Comparison of ENCODE assay signal across 7 cellular contexts in genomic region chr1:54810144-54810942, GRCh38. TPM values are rescaled to one million over a fixed set of nuclear protein-coding genes. Genes with fewer than 3 reads are reported as not detected.
DNase-seq lines count a peak whose midpoint lies in the region; ATAC-seq and TF ChIP-seq lines count a peak whose summit lies in the region.

No MANE protein-coding gene starts in this region.

- H3K4me3 ChIP-seq in GM12875 (ENCODE audit: low read depth, low read length), result no peak overlapping the region

- TF ChIP-seq CTCF in GM12875 (IDR thresholded peaks at IDR 0.05; ENCODE audit: borderline replicate concordance, insufficient read depth, low read depth, low read length), result peak; percentile 87

- peak; percentile 46 for DNase-seq in NCI-H2171 (lab: John Stamatoyannopoulos, UW)
- peak; percentile 33 for DNase-seq in activated CD4-positive, CD25-positive, alpha-beta regulatory T cell treated with anti-CD3 and anti-CD28 coated beads, Interleukin-2, amount 50 U/mL, for 16 hours (ENCODE audit: low read depth, low spot score)
- DNase-seq in caudate nucleus (lab: John Stamatoyannopoulos, UW), result peak in 44 of 61 donors; percentile 7 to 68 (median 36)
- DNase-seq in left lobe of liver (ENCODE audit: low spot score), result peak; percentile 82
- peak; percentile 29 to 54 (median 38) for DNase-seq in stimulated activated CD4-positive, alpha-beta T cell treated with anti-CD3 and anti-CD28 coated beads, TNF-alpha, amount 100 ng/mL, for 4 hours (ENCODE audit: low read depth in 3 of 3)

- peak; percentile 50 for ATAC-seq in HG02852 (IDR thresholded peaks at IDR 0.05; ENCODE audit: unreplicated experiment)
- ATAC-seq in left lobe of liver, result peak; percentile 92

- no peak overlapping the region for H3K27ac ChIP-seq in caudate nucleus (ENCODE audit: low read depth, low read length)

RNA-seq across cellular contexts. Expression of gene TTC22, which starts 9.2 kb away (rescaled TPM):
- 4.4 TPM for total RNA-seq in left lobe of liver

RNA-seq across cellular contexts. Expression of gene PARS2, which starts 46.0 kb away (rescaled TPM):
- total RNA-seq in left lobe of liver, result 4.3 TPM
